Comparison of ENCODE assay signal across 1 cellular context in the genomic region with DNA sequence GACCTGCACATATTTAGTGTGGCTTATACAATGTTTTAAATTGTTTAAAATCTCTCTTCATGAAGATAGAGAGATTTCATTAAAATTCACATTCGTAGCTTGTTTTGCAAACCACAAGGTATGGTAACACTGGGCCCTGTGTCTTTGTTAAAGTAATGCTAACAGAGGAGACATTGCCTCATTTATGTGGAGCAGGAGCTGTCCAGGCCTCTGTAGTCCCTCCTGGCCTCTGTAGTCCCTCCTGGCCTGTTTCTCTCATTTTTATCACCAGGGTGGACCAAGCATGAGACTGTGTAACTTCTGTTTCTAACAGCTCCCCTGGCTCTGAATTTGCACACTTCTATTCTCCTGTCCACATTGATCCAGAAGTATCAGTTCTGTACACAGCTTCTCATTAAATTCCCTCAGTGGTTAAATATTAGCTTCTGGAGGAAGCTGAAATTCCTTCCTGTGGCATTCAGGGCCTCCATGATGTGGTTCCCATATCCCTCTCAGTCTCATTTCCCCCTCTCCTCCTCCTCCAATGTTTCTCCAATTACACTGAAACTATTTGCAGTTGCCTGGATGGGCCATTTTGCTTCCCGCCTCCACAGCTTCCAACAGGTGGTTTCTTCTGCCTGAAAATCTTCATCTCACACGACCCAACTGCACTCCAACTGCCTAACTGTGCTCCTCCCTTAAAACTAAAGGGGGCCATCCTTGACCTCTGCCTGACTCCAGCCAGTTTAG.
TF ChIP-seq lines count a peak whose summit lies in the region.

No MANE protein-coding gene starts in this region.

TF ChIP-seq in SK-N-SH treated with all-trans-retinoic acid at 6 μM for 48 hours, 23 proteins besides CTCF, POLR2A, EP300 and RAD21 (continued from another document):
- TF ChIP-seq, protein P1, sequence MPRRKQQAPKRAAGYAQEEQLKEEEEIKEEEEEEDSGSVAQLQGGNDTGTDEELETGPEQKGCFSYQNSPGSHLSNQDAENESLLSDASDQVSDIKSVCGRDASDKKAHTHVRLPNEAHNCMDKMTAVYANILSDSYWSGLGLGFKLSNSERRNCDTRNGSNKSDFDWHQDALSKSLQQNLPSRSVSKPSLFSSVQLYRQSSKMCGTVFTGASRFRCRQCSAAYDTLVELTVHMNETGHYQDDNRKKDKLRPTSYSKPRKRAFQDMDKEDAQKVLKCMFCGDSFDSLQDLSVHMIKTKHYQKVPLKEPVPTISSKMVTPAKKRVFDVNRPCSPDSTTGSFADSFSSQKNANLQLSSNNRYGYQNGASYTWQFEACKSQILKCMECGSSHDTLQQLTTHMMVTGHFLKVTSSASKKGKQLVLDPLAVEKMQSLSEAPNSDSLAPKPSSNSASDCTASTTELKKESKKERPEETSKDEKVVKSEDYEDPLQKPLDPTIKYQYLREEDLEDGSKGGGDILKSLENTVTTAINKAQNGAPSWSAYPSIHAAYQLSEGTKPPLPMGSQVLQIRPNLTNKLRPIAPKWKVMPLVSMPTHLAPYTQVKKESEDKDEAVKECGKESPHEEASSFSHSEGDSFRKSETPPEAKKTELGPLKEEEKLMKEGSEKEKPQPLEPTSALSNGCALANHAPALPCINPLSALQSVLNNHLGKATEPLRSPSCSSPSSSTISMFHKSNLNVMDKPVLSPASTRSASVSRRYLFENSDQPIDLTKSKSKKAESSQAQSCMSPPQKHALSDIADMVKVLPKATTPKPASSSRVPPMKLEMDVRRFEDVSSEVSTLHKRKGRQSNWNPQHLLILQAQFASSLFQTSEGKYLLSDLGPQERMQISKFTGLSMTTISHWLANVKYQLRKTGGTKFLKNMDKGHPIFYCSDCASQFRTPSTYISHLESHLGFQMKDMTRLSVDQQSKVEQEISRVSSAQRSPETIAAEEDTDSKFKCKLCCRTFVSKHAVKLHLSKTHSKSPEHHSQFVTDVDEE (CRISPR knock-in tag; IDR thresholded peaks at IDR 0.05): no peak
- no peak for TF ChIP-seq OSR1 (CRISPR knock-in tag; IDR thresholded peaks at IDR 0.05)
- TF ChIP-seq, protein P2, sequence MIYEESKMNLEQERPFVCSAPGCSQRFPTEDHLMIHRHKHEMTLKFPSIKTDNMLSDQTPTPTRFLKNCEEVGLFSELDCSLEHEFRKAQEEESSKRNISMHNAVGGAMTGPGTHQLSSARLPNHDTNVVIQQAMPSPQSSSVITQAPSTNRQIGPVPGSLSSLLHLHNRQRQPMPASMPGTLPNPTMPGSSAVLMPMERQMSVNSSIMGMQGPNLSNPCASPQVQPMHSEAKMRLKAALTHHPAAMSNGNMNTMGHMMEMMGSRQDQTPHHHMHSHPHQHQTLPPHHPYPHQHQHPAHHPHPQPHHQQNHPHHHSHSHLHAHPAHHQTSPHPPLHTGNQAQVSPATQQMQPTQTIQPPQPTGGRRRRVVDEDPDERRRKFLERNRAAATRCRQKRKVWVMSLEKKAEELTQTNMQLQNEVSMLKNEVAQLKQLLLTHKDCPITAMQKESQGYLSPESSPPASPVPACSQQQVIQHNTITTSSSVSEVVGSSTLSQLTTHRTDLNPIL (CRISPR knock-in tag; IDR thresholded peaks at IDR 0.05; ENCODE audit: low read depth): no peak
- no peak for TF ChIP-seq ESRRG (CRISPR knock-in tag; IDR thresholded peaks at IDR 0.05)
- TF ChIP-seq, protein P3, sequence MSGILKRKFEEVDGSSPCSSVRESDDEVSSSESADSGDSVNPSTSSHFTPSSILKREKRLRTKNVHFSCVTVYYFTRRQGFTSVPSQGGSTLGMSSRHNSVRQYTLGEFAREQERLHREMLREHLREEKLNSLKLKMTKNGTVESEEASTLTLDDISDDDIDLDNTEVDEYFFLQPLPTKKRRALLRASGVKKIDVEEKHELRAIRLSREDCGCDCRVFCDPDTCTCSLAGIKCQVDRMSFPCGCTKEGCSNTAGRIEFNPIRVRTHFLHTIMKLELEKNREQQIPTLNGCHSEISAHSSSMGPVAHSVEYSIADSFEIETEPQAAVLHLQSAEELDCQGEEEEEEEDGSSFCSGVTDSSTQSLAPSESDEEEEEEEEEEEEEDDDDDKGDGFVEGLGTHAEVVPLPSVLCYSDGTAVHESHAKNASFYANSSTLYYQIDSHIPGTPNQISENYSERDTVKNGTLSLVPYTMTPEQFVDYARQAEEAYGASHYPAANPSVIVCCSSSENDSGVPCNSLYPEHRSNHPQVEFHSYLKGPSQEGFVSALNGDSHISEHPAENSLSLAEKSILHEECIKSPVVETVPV (CRISPR knock-in tag; IDR thresholded peaks at IDR 0.05): no peak
- no peak for TF ChIP-seq RARB (CRISPR knock-in tag; IDR thresholded peaks at IDR 0.05)
- no peak for TF ChIP-seq TOX (CRISPR knock-in tag; IDR thresholded peaks at IDR 0.05; ENCODE audit: borderline replicate concordance)
- TF ChIP-seq ISL1 (CRISPR knock-in tag; IDR thresholded peaks at IDR 0.05): no peak
- TF ChIP-seq BACH2 (CRISPR knock-in tag; IDR thresholded peaks at IDR 0.05; ENCODE audit: borderline replicate concordance): no peak
- no peak for TF ChIP-seq ARNTL (CRISPR knock-in tag; IDR thresholded peaks at IDR 0.05; ENCODE audit: borderline replicate concordance, low read depth)
- no peak for TF ChIP-seq PPARA (CRISPR knock-in tag; IDR thresholded peaks at IDR 0.05; ENCODE audit: borderline replicate concordance)
